Comparison of ENCODE assay signal across 8 cellular contexts in genomic region chr16:67109407-67110135, GRCh38.
DNase-seq lines count a peak whose midpoint lies in the region; ATAC-seq and TF ChIP-seq lines count a peak whose summit lies in the region.

PHAF1 (plus strand) TSS chr16:67109941; CDS start chr16:67110176, 235 bp downstream.

- no peak for TF ChIP-seq CTCF in AG09319 (IDR thresholded peaks at IDR 0.05; ENCODE audit: low read depth, low read length)

- DNase-seq in AG09319 (ENCODE audit: extremely low read depth, low read depth), result peak; percentile 63
- peak; percentile 49 for DNase-seq in NCI-H446 treated with DMSO at 0.1 percent for 48 hours (lab: John Stamatoyannopoulos, UW)
- DNase-seq in activated CD4-positive, CD25-positive, alpha-beta regulatory T cell treated with anti-CD3 and anti-CD28 coated beads, Interleukin-2, amount 50 U/mL, for 72 hours, result peak; percentile 99
- peak; percentile 91 for DNase-seq in cerebellar cortex (ENCODE audit: low spot score)
- DNase-seq in islet precursor cell, result peak; percentile 97
- peak; percentile 96 for DNase-seq in stimulated activated CD4-positive, alpha-beta T cell treated with anti-CD3 and anti-CD28 coated beads, Interleukin-12 subunit alpha, Interleukin-12 subunit beta, amount 100 ng/mL, for 4 hours

- peak; percentile 91 for ATAC-seq in GM19025 (IDR thresholded peaks at IDR 0.05; ENCODE audit: low read depth, unreplicated experiment)
- ATAC-seq in HG03196 (IDR thresholded peaks at IDR 0.05; ENCODE audit: unreplicated experiment), result peak; percentile 77

Comparison
In these comparisons a context has a peak if more than half of its experiments do, and no peak if none do; other contexts are left out.
1. Peak in every context shown above with its lines: DNase-seq and ATAC-seq.
2. DNase-seq: peak in every context shown above with its lines; median percentile 99 in activated CD4-positive, CD25-positive, alpha-beta regulatory T cell treated with anti-CD3 and anti-CD28 coated beads, Interleukin-2, amount 50 U/mL, for 72 hours; 97 in islet precursor cell; 96 in stimulated activated CD4-positive, alpha-beta T cell treated with anti-CD3 and anti-CD28 coated beads, Interleukin-12 subunit alpha, Interleukin-12 subunit beta, amount 100 ng/mL, for 4 hours; 91 in cerebellar cortex; 63 in AG09319; 49 in NCI-H446 treated with DMSO at 0.1 percent for 48 hours.